20 cellular contexts compared by ENCODE assay signal in the genomic region with DNA sequence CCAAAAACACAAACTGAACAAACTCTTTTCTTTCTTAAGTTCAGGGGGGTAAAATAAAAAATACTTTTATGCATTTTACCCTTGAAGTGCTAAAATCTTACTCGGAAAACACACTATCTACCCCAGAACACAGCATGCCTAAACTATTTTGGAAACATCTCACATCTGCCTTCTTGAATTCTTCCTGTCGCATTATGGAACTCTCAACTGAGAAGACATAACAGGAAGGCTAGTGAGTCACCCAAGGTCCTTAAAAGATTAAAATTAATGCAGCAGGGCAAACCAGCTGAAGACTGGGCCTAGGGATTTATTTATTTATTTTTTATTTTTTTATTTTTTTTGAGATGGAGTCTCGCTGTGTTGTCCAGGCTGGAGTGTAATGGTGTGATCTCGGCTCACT.
"Had no signal": no experiment of that assay in that cellular context is flagged by ENCODE, and none has a peak within 500 bp of the region (broad histone marks: within the 10 kb centered on the region; RNA-seq: fewer than 3 reads in every experiment).

No MANE protein-coding gene starts in this region.

- H3K27ac Mint-ChIP-seq: activated B cell treated with CpG ODN at 0.5 μM for 24 hours; activated CD4-positive, alpha-beta memory T cell treated with anti-CD3 and anti-CD28 coated beads, Interleukin-2, amount 10 ng/mL, durations not matched to agents 7 days and 5 days; activated CD8-positive, alpha-beta memory T cell treated with anti-CD3 and anti-CD28 coated beads, Interleukin-2, amount 10 ng/mL, durations not matched to agents 7 days and 5 days; activated T-helper 17 cell treated with anti-CD3 and anti-CD28 coated beads, Interleukin-2, amount 50 U/mL, for 72 hours; progenitor cell of endocrine pancreas had no signal

- H3K9me3 ChIP-seq: esophagus squamous epithelium, tibial nerve had no signal

- H3K36me3 Mint-ChIP-seq: activated CD8-positive, alpha-beta memory T cell treated with anti-CD3 and anti-CD28 coated beads, Interleukin-2, amount 10 ng/mL, durations not matched to agents 7 days and 5 days had no signal

- H3K4me3 ChIP-seq: esophagus squamous epithelium, tibial nerve had no signal

- H3K4me1 ChIP-seq: esophagus squamous epithelium had no signal

- H3K27me3 Mint-ChIP-seq: activated B cell treated with CpG ODN at 0.5 μM for 24 hours; activated CD4-positive, alpha-beta memory T cell treated with anti-CD3 and anti-CD28 coated beads, Interleukin-2, amount 10 ng/mL, durations not matched to agents 7 days and 5 days; activated CD8-positive, alpha-beta memory T cell treated with anti-CD3 and anti-CD28 coated beads, Interleukin-2, amount 10 ng/mL, durations not matched to agents 7 days and 5 days; progenitor cell of endocrine pancreas had no signal

- DNase-seq: activated B cell treated with CpG ODN at 0.5 μM for 24 hours; activated CD4-positive, alpha-beta memory T cell treated with anti-CD3 and anti-CD28 coated beads, Interleukin-2, amount 10 ng/mL, durations not matched to agents 7 days and 5 days; activated CD4-positive, alpha-beta T cell treated with anti-CD3 and anti-CD28 coated beads for 4 hours; activated CD8-positive, alpha-beta memory T cell treated with anti-CD3 and anti-CD28 coated beads, Interleukin-2, amount 10 ng/mL, durations not matched to agents 7 days and 5 days; activated naive CD4-positive, alpha-beta T cell treated with Interleukin-2 at 50 U/mL for 16 hours; anterior cingulate cortex; brain microvascular endothelial cell; effector CD8-positive, alpha-beta T cell; esophagus squamous epithelium; kidney; stimulated activated naive CD8-positive, alpha-beta T cell treated with anti-CD3 and anti-CD28 coated beads, Interleukin-15, Interleukin-2, amounts not matched to agents 100 U/mL and 50 U/mL, for 24 hours; substantia nigra; T-helper 1 cell; T-helper 9 cell had no signal

- H3K9me3 Mint-ChIP-seq: activated CD4-positive, alpha-beta memory T cell treated with anti-CD3 and anti-CD28 coated beads, Interleukin-2, amount 10 ng/mL, durations not matched to agents 7 days and 5 days; activated T-helper 17 cell treated with anti-CD3 and anti-CD28 coated beads, Interleukin-2, amount 50 U/mL, for 72 hours; central memory CD8-positive, alpha-beta T cell had no signal

- H3K4me3 Mint-ChIP-seq: activated B cell treated with CpG ODN at 0.5 μM for 24 hours; activated CD4-positive, alpha-beta memory T cell treated with anti-CD3 and anti-CD28 coated beads, Interleukin-2, amount 10 ng/mL, durations not matched to agents 7 days and 5 days; activated CD8-positive, alpha-beta memory T cell treated with anti-CD3 and anti-CD28 coated beads, Interleukin-2, amount 10 ng/mL, durations not matched to agents 7 days and 5 days; activated T-helper 17 cell treated with anti-CD3 and anti-CD28 coated beads, Interleukin-2, amount 50 U/mL, for 72 hours; central memory CD8-positive, alpha-beta T cell; neural crest cell had no signal

- H3K4me1 Mint-ChIP-seq: activated B cell treated with CpG ODN at 0.5 μM for 24 hours; activated CD4-positive, alpha-beta memory T cell treated with anti-CD3 and anti-CD28 coated beads, Interleukin-2, amount 10 ng/mL, durations not matched to agents 7 days and 5 days; activated CD8-positive, alpha-beta memory T cell treated with anti-CD3 and anti-CD28 coated beads, Interleukin-2, amount 10 ng/mL, durations not matched to agents 7 days and 5 days; activated T-helper 17 cell treated with anti-CD3 and anti-CD28 coated beads, Interleukin-2, amount 50 U/mL, for 72 hours; central memory CD8-positive, alpha-beta T cell had no signal

- H3K36me3 ChIP-seq: esophagus squamous epithelium had no signal

- ATAC-seq: activated CD8-positive, alpha-beta memory T cell treated with anti-CD3 and anti-CD28 coated beads, Interleukin-2, amount 10 ng/mL, durations not matched to agents 7 days and 5 days; activated T-helper 17 cell treated with anti-CD3 and anti-CD28 coated beads, Interleukin-2, amount 50 U/mL, for 72 hours; left lobe of liver; stimulated activated naive CD8-positive, alpha-beta T cell treated with anti-CD3 and anti-CD28 coated beads, Interleukin-15, Interleukin-2, amounts not matched to agents 100 U/mL and 50 U/mL, for 24 hours had no signal

- H3K27ac ChIP-seq: brain microvascular endothelial cell, esophagus squamous epithelium, tibial nerve had no signal

- H3K27me3 ChIP-seq: brain microvascular endothelial cell, esophagus squamous epithelium, tibial nerve had no signal
